Comparison of ENCODE assay signal across 8 cellular contexts in genomic region chr1:42747125-42747524, GRCh38. TPM values are rescaled to one million over a fixed set of nuclear protein-coding genes. Genes with fewer than 3 reads are reported as not detected.
DNase-seq lines count a peak whose midpoint lies in the region; ATAC-seq and TF ChIP-seq lines count a peak whose summit lies in the region.

No MANE protein-coding gene starts in this region.

- POLR2A ChIA-PET in PC-3 (lab: Charles Lee; ENCODE audit: unreplicated experiment) = no interaction called here

- H3K4me1 ChIP-seq in PC-3 (ENCODE audit: insufficient read depth, low read length) (no peaks in the 10 kb centered on the region), adipocyte (ENCODE audit: control insufficient read depth, insufficient read depth, low read length) (peaks cover 16% of the 10 kb centered on the region)

- no peaks in the 10 kb centered on the region for H3F3A ChIP-seq in PC-3 (ENCODE audit: low read length, unreplicated experiment)

- H3K27me3 ChIP-seq in PC-3 (ENCODE audit: low read length) (no peaks in the 10 kb centered on the region), adipocyte (replicated peaks; ENCODE audit: control insufficient read depth, insufficient read depth, low read length) (no peaks in the 10 kb centered on the region)

- no peaks in the 10 kb centered on the region for H3K9me2 ChIP-seq in PC-3 (replicated peaks; ENCODE audit: low read length)

- CTCF ChIA-PET in PC-3 (lab: Charles Lee) = no interaction called here

- no peaks in the 10 kb centered on the region for H3K79me2 ChIP-seq in PC-3 (ENCODE audit: low read length)

- H3K36me3 ChIP-seq in PC-3 (ENCODE audit: low read depth, low read length) (peaks cover 6% of the 10 kb centered on the region), adipocyte (ENCODE audit: control insufficient read depth, insufficient read depth, low read length, severe bottlenecking) (peaks cover 51% of the 10 kb centered on the region)

- BruUV-seq in PC-3 (replicated peaks; lab: Mats Ljungman, UMichigan) = no TSS peak

- peak; percentile 76 for TF ChIP-seq CTCF in PC-3 (conservative IDR thresholded peaks at IDR 0.05; ENCODE audit: low read depth, low read length)

- H3K9me3 ChIP-seq in PC-3 (ENCODE audit: low read length) = no peaks in the 10 kb centered on the region
- no peaks in the 10 kb centered on the region for H3K9me3 ChIP-seq in adipocyte (ENCODE audit: control insufficient read depth, low read length)

- no peak overlapping the region for H3K27ac ChIP-seq in PC-3 (ENCODE audit: low read length)

- no peak overlapping the region for H3K4me3 ChIP-seq in PC-3 (ENCODE audit: low read length)
- no peak overlapping the region for H3K4me3 ChIP-seq in adipocyte (ENCODE audit: low read length)

- H3K9ac ChIP-seq in PC-3 (ENCODE audit: low read length) (no peak overlapping the region), adipocyte (ENCODE audit: low read length) (no peak overlapping the region)

- no peaks in the 10 kb centered on the region for H4K20me1 ChIP-seq in PC-3 (ENCODE audit: low read length)

- H2AFZ ChIP-seq in PC-3 (ENCODE audit: low read length) = no peak overlapping the region

- peak; percentile 23 for DNase-seq in NCI-H510A treated with DMSO at 0.1 percent for 48 hours (lab: John Stamatoyannopoulos, UW)
- DNase-seq in NCI-H510A (lab: John Stamatoyannopoulos, UW) = no peak
- peak; percentile 31 for DNase-seq in PC-3
- DNase-seq in adipocyte (ENCODE audit: low read depth) = peak; percentile 19
- peak; percentile 73 for DNase-seq in iPS-NIHi11 (ENCODE audit: low spot score)
- peak; percentile 48 for DNase-seq in stimulated activated CD4-positive, alpha-beta T cell treated with anti-CD3 and anti-CD28 coated beads, Interleukin-4, amount 100 ng/mL, for 24 hours
- DNase-seq in NCI-H146 (lab: John Stamatoyannopoulos, UW) = no peak

- ATAC-seq in PC-3 = peak; percentile 27; the same call in 1 of the 2 replicates
- ATAC-seq in GM21576 (IDR thresholded peaks at IDR 0.05; ENCODE audit: unreplicated experiment) = no peak

- H3K4me2 ChIP-seq in PC-3 (ENCODE audit: low read length) = no peak overlapping the region

- intact Hi-C loops in PC-3 (cut with micrococcal nuclease) = no loop called here

RNA-seq across cellular contexts. Expression of gene CLDN19, which starts 7.1 kb away (rescaled TPM):
- 0.17 TPM in 1 of 2 replicates, not detected in the other for total RNA-seq in PC-3 (2014; rRNA removed)

RNA-seq across cellular contexts. Expression of gene P3H1, which starts 19.7 kb away (rescaled TPM):
- 28.2 and 28.3 TPM in 2 replicates for total RNA-seq in PC-3 (2014; rRNA removed)

RNA-seq across cellular contexts. Expression of gene C1orf50, which starts 19.9 kb away (rescaled TPM):
- 3.4 and 4.1 TPM in 2 replicates for total RNA-seq in PC-3 (2014; rRNA removed)

RNA-seq across cellular contexts. Expression of gene TMEM269, which starts 37.7 kb away (rescaled TPM):
- 0.11 TPM in 1 of 2 replicates, not detected in the other for total RNA-seq in PC-3 (2014; rRNA removed)

Comparison
In these comparisons a context has a peak if more than half of its experiments do, and no peak if none do; other contexts are left out.
1. DNase-seq: peak in NCI-H510A treated with DMSO at 0.1 percent for 48 hours (single experiment), PC-3 (single experiment), adipocyte (single experiment), iPS-NIHi11 (single experiment) and stimulated activated CD4-positive, alpha-beta T cell treated with anti-CD3 and anti-CD28 coated beads, Interleukin-4, amount 100 ng/mL, for 24 hours (single experiment); none in NCI-H510A (single experiment) and NCI-H146 (single experiment).